Comparison of ENCODE assay signal across 8 cellular contexts in the genomic region with DNA sequence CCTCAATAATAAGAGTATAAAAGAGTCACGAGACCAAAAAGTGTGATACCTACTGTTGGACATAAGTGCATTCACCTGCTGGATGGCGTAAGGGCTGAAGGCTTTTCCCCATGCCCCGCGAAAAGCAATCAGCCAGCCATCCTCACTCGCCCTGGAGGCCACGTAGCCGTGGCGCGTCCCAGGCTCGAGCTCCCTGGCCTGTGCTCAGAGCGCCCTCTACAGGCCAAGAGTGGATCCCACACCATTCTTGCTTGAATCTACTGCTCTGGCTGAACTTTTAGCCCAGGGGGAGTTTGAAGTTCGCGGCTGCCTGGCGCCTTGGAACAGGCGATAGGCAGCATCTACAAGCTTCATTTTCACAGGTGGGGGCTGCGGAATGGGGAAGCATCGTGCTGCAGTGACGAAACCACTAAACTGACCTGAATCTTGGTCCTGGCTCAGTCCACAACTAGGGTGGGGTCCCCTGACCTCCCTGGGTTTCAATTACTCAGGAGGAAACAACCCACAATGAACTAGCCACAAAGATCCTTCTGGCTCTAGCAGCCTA.
DNase-seq lines count a peak whose midpoint lies in the region; ATAC-seq and TF ChIP-seq lines count a peak whose summit lies in the region.

No MANE protein-coding gene starts in this region.

- H3K79me2 ChIP-seq in DOHH2 (ENCODE audit: control insufficient read depth, low read length) (no peaks in the 10 kb centered on the region), OCI-LY7 (ENCODE audit: insufficient read depth, low read depth, low read length) (no peaks in the 10 kb centered on the region)

- H3K9me2 ChIP-seq in DOHH2 (replicated peaks; ENCODE audit: control insufficient read depth, low read length), result no peaks in the 10 kb centered on the region
- H3K9me2 ChIP-seq in OCI-LY7 (ENCODE audit: insufficient read depth, low read length), result no peaks in the 10 kb centered on the region

- H3F3A ChIP-seq in DOHH2 (ENCODE audit: control insufficient read depth, insufficient read depth), result no peaks in the 10 kb centered on the region

- CTCF ChIA-PET in OCI-LY7 (lab: Charles Lee; ENCODE audit: unreplicated experiment), result interaction anchor here (0.5 to 1.6 kb wide), 2 partner anchors 153 to 162 kb away, joined by 3 read pairs; no protein-coding TSS in a partner anchor
- CTCF ChIA-PET in naive thymus-derived CD4-positive, alpha-beta T cell (lab: Charles Lee), result interaction anchor here (0.6 to 4.8 kb wide), 19 partner anchors 10 to 735 kb away, joined by 3 to 57 read pairs (median 4); no protein-coding TSS in a partner anchor

- H3K9me3 Mint-ChIP-seq in naive thymus-derived CD4-positive, alpha-beta T cell, result no peaks in the 10 kb centered on the region
- H3K9me3 Mint-ChIP-seq in stimulated activated effector memory CD8-positive, alpha-beta T cell treated with anti-CD3 and anti-CD28 coated beads, Interleukin-12 subunit alpha, Interleukin-12 subunit beta, amount 100 ng/mL, for 72 hours, result no peaks in the 10 kb centered on the region

- no TSS peak for BruUV-seq in OCI-LY7 (replicated peaks; lab: Mats Ljungman, UMichigan)

- H3K4me3 ChIP-seq in DOHH2 (ENCODE audit: low read length) (no peak overlapping the region), OCI-LY7 (ENCODE audit: low read depth, low read length, poor library complexity, severe bottlenecking) (no peak overlapping the region), esophagus muscularis mucosa (no peak overlapping the region)
- H3K4me3 ChIP-seq in Jurkat, Clone E6-1 (ENCODE audit: low read length), result no peak overlapping the region
- H3K4me3 ChIP-seq in naive thymus-derived CD4-positive, alpha-beta T cell (ENCODE audit: low read length), result no peak overlapping the region

- DNase-seq in Jurkat, Clone E6-1 (ENCODE audit: low read depth, low spot score), result peak; percentile 78
- DNase-seq in OCI-LY7 (ENCODE audit: low spot score) (peak; percentile 89), activated T-cell treated with anti-CD3 and anti-CD28 coated beads for 24 hours (ENCODE audit: low read depth) (peak; percentile 87), esophagus muscularis mucosa (ENCODE audit: extremely low spot score) (peak; percentile 95)
- DNase-seq in naive thymus-derived CD4-positive, alpha-beta T cell, result peak; percentile 67 to 89 (median 81)
- peak; percentile 82 to 92 for DNase-seq in stimulated activated effector memory CD8-positive, alpha-beta T cell treated with anti-CD3 and anti-CD28 coated beads, Interleukin-12 subunit alpha, Interleukin-12 subunit beta, amount 100 ng/mL, for 72 hours (ENCODE audit: low spot score in 2 of 2)

- no peak for TF ChIP-seq EP300 in esophagus muscularis mucosa (IDR thresholded peaks at IDR 0.05)

- no peaks in the 10 kb centered on the region for H3K36me3 Mint-ChIP-seq in naive thymus-derived CD4-positive, alpha-beta T cell
- no peaks in the 10 kb centered on the region for H3K36me3 Mint-ChIP-seq in stimulated activated effector memory CD8-positive, alpha-beta T cell treated with anti-CD3 and anti-CD28 coated beads, Interleukin-12 subunit alpha, Interleukin-12 subunit beta, amount 100 ng/mL, for 72 hours

- whole genome bisulfite sequencing in esophagus muscularis mucosa, result 2% methylated on average over 18 of the region's 18 CpGs

- ATAC-seq in GM21786 (IDR thresholded peaks at IDR 0.05; ENCODE audit: unreplicated experiment), result peak; percentile 99
- peak; percentile 100 for ATAC-seq in naive thymus-derived CD4-positive, alpha-beta T cell
- peak; percentile 99 for ATAC-seq in stimulated activated effector memory CD8-positive, alpha-beta T cell treated with anti-CD3 and anti-CD28 coated beads, Interleukin-12 subunit alpha, Interleukin-12 subunit beta, amount 100 ng/mL, for 72 hours

- peak overlapping the region in 3 of 10 donors; percentile 26 to 56 (median 37) for H3K4me3 Mint-ChIP-seq in naive thymus-derived CD4-positive, alpha-beta T cell
- peak overlapping the region; percentile 24 for H3K4me3 Mint-ChIP-seq in stimulated activated effector memory CD8-positive, alpha-beta T cell treated with anti-CD3 and anti-CD28 coated beads, Interleukin-12 subunit alpha, Interleukin-12 subunit beta, amount 100 ng/mL, for 72 hours

- no peak for TF ChIP-seq POLR2A in esophagus muscularis mucosa (IDR thresholded peaks at IDR 0.05; ENCODE audit: low read depth)

- H3K9me3 ChIP-seq in DOHH2 (ENCODE audit: control insufficient read depth, insufficient read depth, low read length) (no peaks in the 10 kb centered on the region), OCI-LY7 (ENCODE audit: low read length) (no peaks in the 10 kb centered on the region), esophagus muscularis mucosa (no peaks in the 10 kb centered on the region)
- H3K9me3 ChIP-seq in naive thymus-derived CD4-positive, alpha-beta T cell (ENCODE audit: control insufficient read depth in 2 of 3, low read length in 3 of 3), result no peaks in the 10 kb centered on the region

- peaks cover 30% of the 10 kb centered on the region for H3K27me3 ChIP-seq in DOHH2 (ENCODE audit: control insufficient read depth, low read length)
- H3K27me3 ChIP-seq in esophagus muscularis mucosa, result peaks cover 0 to 6% (median 0%) of the 10 kb centered on the region in 4 donors
- H3K27me3 ChIP-seq in naive thymus-derived CD4-positive, alpha-beta T cell (ENCODE audit: control insufficient read depth in 2 of 2, insufficient read depth in 2 of 2, low read length in 2 of 2), result no peaks in the 10 kb centered on the region

- intact Hi-C loops in OCI-LY7 (cut with micrococcal nuclease; ENCODE audit: unreplicated experiment), result loop anchor here (1.0 to 10.0 kb wide), 5 partner anchors 70 to 736 kb away; a partner anchor contains a TSS
- intact Hi-C loops in esophagus muscularis mucosa (cut with DNase I), result loop anchor here (2.0 to 5.0 kb wide), 2 partner anchors 154 to 268 kb away; no protein-coding TSS in a partner anchor
- intact Hi-C loops in naive thymus-derived CD4-positive, alpha-beta T cell (cut with micrococcal nuclease), result loop anchor here (1.0 to 2.0 kb wide), 11 partner anchors 69 to 736 kb away; a partner anchor contains a TSS

- 0 out of 2 replicates have a peak overlapping the region, but pooled peaks have one; percentile 20 for H3K4me2 ChIP-seq in DOHH2 (ENCODE audit: low read length)
- peak overlapping the region; percentile 28; the same call in 1 of the 2 replicates for H3K4me2 ChIP-seq in OCI-LY7 (ENCODE audit: low read length)

- peaks cover 0 to 11% (median 0%) of the 10 kb centered on the region in 5 donors for H3K27me3 Mint-ChIP-seq in naive thymus-derived CD4-positive, alpha-beta T cell

- H4K20me1 ChIP-seq in DOHH2 (ENCODE audit: control insufficient read depth, insufficient read depth, low read depth, low read length) (no peaks in the 10 kb centered on the region), OCI-LY7 (ENCODE audit: insufficient read depth, low read length) (no peaks in the 10 kb centered on the region)

- H3K27ac ChIP-seq in DOHH2 (ENCODE audit: low read depth, low read length), result no peak overlapping the region
- H3K27ac ChIP-seq in OCI-LY7 (ENCODE audit: low read depth, low read length, poor library complexity, severe bottlenecking), result no peak overlapping the region
- H3K27ac ChIP-seq in esophagus muscularis mucosa (replicated peaks in 1 of 4), result no peak overlapping the region
- no peak overlapping the region for H3K27ac ChIP-seq in naive thymus-derived CD4-positive, alpha-beta T cell (ENCODE audit: low read depth, low read length)

- POLR2A ChIA-PET in OCI-LY7 (lab: Charles Lee), result interaction anchor here (0.6 to 1.7 kb wide), 4 partner anchors 30 to 170 kb away, joined by 3 to 6 read pairs (median 3); no protein-coding TSS in a partner anchor
- POLR2A ChIA-PET in naive thymus-derived CD4-positive, alpha-beta T cell (lab: Charles Lee), result interaction anchor here (0.6 to 1.2 kb wide), 3 partner anchors 290 to 735 kb away, joined by 3 to 10 read pairs (median 4); no protein-coding TSS in a partner anchor

- peak overlapping the region in 1 of 9 donors; percentile 35 for H3K27ac Mint-ChIP-seq in naive thymus-derived CD4-positive, alpha-beta T cell
- peak overlapping the region; percentile 20 for H3K27ac Mint-ChIP-seq in stimulated activated effector memory CD8-positive, alpha-beta T cell treated with anti-CD3 and anti-CD28 coated beads, Interleukin-12 subunit alpha, Interleukin-12 subunit beta, amount 100 ng/mL, for 72 hours

- peaks cover 0 to 5% (median 4%) of the 10 kb centered on the region in 7 donors for H3K4me1 Mint-ChIP-seq in naive thymus-derived CD4-positive, alpha-beta T cell
- H3K4me1 Mint-ChIP-seq in stimulated activated effector memory CD8-positive, alpha-beta T cell treated with anti-CD3 and anti-CD28 coated beads, Interleukin-12 subunit alpha, Interleukin-12 subunit beta, amount 100 ng/mL, for 72 hours, result peaks cover 7% of the 10 kb centered on the region

- H3K36me3 ChIP-seq in DOHH2 (ENCODE audit: control insufficient read depth, low read length), result no peaks in the 10 kb centered on the region
- no peaks in the 10 kb centered on the region for H3K36me3 ChIP-seq in OCI-LY7 (ENCODE audit: insufficient read depth, low read length)
- H3K36me3 ChIP-seq in esophagus muscularis mucosa, result no peaks in the 10 kb centered on the region
- H3K36me3 ChIP-seq in naive thymus-derived CD4-positive, alpha-beta T cell (ENCODE audit: control insufficient read depth in 2 of 3, insufficient read depth in 3 of 3, low read length in 3 of 3), result no peaks in the 10 kb centered on the region

- no peak overlapping the region for H2AFZ ChIP-seq in OCI-LY7 (ENCODE audit: low read length)

- TF ChIP-seq CTCF in DOHH2 (IDR thresholded peaks at IDR 0.05; ENCODE audit: low read depth, low read length, poor library complexity, severe bottlenecking) (peak; percentile 93), OCI-LY7 (conservative IDR thresholded peaks at IDR 0.05; ENCODE audit: low read length) (peak; percentile 97), esophagus muscularis mucosa (IDR thresholded peaks at IDR 0.05) (peak; percentile 86 to 95 (median 93))

- 0 out of 2 replicates have a peak, but pooled peaks cover 4% of the 10 kb centered on the region for H3K4me1 ChIP-seq in DOHH2 (ENCODE audit: control insufficient read depth, low read length)
- no peaks in the 10 kb centered on the region for H3K4me1 ChIP-seq in OCI-LY7 (ENCODE audit: insufficient read depth, low read length, poor library complexity, severe bottlenecking)
- peaks cover 0 to 7% (median 6%) of the 10 kb centered on the region in 4 donors for H3K4me1 ChIP-seq in esophagus muscularis mucosa
- no peaks in the 10 kb centered on the region for H3K4me1 ChIP-seq in naive thymus-derived CD4-positive, alpha-beta T cell (ENCODE audit: control insufficient read depth in 2 of 2, insufficient read depth in 2 of 2, low read length in 2 of 2)
